In the genomic region with DNA sequence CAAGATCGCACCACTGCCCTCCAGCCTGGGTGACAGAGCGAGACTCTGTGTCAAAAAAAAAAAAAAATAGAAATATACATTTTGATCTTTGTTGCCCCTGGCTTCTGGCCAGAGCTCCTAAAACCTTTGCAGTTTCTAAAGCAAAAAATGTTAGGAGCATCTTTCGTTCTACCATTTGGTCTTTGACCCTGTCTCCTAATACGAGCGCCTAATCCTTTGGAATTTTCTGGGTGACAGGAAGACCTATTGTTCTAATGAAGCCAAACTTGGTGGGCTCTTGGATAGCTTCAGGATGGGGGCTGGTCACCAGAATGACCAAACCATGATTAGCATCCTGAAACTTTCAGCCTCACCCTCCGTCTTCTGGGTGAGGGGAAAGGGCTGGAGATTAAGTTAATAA, we compare ENCODE assay signal across 2 cellular contexts.
TF ChIP-seq lines count a peak whose summit lies in the region.

No MANE protein-coding gene starts in this region.

TF ChIP-seq in SK-N-SH, 30 proteins besides CTCF, POLR2A, EP300 and RAD21 (continued from another document):
- TF ChIP-seq ZBTB33 (IDR thresholded peaks at IDR 0.05; ENCODE audit: borderline replicate concordance, low read depth), result no peak
- no peak for TF ChIP-seq MAX (IDR thresholded peaks at IDR 0.05; ENCODE audit: low read depth)
- TF ChIP-seq EZH2phosphoT487 (IDR thresholded peaks at IDR 0.05; ENCODE audit: borderline replicate concordance, low read depth), result no peak
- no peak for TF ChIP-seq TAF1 (IDR thresholded peaks at IDR 0.05; ENCODE audit: borderline replicate concordance, low read depth, low read length)
- TF ChIP-seq IRF3 (IDR thresholded peaks at IDR 0.05; ENCODE audit: low read depth, low read length), result no peak
- TF ChIP-seq CHD2 (IDR thresholded peaks at IDR 0.05; ENCODE audit: low read length, partially characterized antibody), result no peak
- no peak for TF ChIP-seq FOXM1 (IDR thresholded peaks at IDR 0.05; ENCODE audit: low read depth)
- no peak for TF ChIP-seq MXI1 (IDR thresholded peaks at IDR 0.05; ENCODE audit: low read depth, low read length)
- no peak for TF ChIP-seq MEF2A (IDR thresholded peaks at IDR 0.05; ENCODE audit: borderline replicate concordance, low read depth)
- no peak for TF ChIP-seq USF2 (IDR thresholded peaks at IDR 0.05; ENCODE audit: borderline replicate concordance, low read depth, low read length)
- no peak for TF ChIP-seq SIN3A (IDR thresholded peaks at IDR 0.05; ENCODE audit: borderline replicate concordance, low read depth, low read length)
- TF ChIP-seq TEAD4 (IDR thresholded peaks at IDR 0.05; ENCODE audit: borderline replicate concordance, insufficient read depth), result no peak
- TF ChIP-seq, protein P1, sequence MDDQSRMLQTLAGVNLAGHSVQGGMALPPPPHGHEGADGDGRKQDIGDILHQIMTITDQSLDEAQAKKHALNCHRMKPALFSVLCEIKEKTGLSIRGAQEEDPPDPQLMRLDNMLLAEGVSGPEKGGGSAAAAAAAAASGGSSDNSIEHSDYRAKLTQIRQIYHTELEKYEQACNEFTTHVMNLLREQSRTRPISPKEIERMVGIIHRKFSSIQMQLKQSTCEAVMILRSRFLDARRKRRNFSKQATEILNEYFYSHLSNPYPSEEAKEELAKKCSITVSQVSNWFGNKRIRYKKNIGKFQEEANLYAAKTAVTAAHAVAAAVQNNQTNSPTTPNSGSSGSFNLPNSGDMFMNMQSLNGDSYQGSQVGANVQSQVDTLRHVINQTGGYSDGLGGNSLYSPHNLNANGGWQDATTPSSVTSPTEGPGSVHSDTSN (IDR thresholded peaks at IDR 0.05), result no peak
- no peak for TF ChIP-seq NFIC (IDR thresholded peaks at IDR 0.05; ENCODE audit: borderline replicate concordance)

TF ChIP-seq in SK-N-SH treated with all-trans-retinoic acid at 6 μM for 48 hours, 23 proteins besides CTCF, POLR2A, EP300 and RAD21 (continued from another document):
- TF ChIP-seq, protein P2, sequence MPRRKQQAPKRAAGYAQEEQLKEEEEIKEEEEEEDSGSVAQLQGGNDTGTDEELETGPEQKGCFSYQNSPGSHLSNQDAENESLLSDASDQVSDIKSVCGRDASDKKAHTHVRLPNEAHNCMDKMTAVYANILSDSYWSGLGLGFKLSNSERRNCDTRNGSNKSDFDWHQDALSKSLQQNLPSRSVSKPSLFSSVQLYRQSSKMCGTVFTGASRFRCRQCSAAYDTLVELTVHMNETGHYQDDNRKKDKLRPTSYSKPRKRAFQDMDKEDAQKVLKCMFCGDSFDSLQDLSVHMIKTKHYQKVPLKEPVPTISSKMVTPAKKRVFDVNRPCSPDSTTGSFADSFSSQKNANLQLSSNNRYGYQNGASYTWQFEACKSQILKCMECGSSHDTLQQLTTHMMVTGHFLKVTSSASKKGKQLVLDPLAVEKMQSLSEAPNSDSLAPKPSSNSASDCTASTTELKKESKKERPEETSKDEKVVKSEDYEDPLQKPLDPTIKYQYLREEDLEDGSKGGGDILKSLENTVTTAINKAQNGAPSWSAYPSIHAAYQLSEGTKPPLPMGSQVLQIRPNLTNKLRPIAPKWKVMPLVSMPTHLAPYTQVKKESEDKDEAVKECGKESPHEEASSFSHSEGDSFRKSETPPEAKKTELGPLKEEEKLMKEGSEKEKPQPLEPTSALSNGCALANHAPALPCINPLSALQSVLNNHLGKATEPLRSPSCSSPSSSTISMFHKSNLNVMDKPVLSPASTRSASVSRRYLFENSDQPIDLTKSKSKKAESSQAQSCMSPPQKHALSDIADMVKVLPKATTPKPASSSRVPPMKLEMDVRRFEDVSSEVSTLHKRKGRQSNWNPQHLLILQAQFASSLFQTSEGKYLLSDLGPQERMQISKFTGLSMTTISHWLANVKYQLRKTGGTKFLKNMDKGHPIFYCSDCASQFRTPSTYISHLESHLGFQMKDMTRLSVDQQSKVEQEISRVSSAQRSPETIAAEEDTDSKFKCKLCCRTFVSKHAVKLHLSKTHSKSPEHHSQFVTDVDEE (CRISPR knock-in tag; IDR thresholded peaks at IDR 0.05), result no peak
- no peak for TF ChIP-seq ISL1 (CRISPR knock-in tag; IDR thresholded peaks at IDR 0.05)
- TF ChIP-seq ZNF70 (CRISPR knock-in tag; IDR thresholded peaks at IDR 0.05), result no peak
